Comparison of ENCODE assay signal across 14 cellular contexts in genomic region chr10:75593690-75594556, GRCh38.
DNase-seq lines count a peak whose midpoint lies in the region; ATAC-seq and TF ChIP-seq lines count a peak whose summit lies in the region.
"Had no signal": no experiment of that assay in that cellular context is flagged by ENCODE, and none has a peak within 500 bp of the region (broad histone marks: within the 10 kb centered on the region; RNA-seq: fewer than 3 reads in every experiment).

No MANE protein-coding gene starts in this region.

- POLR2A ChIA-PET in activated CD4-positive, alpha-beta T cell treated with anti-CD3 and anti-CD28 coated beads for 36 hours (lab: Charles Lee), result no interaction called here

- 0 out of 7 replicates have a peak overlapping the region, but pooled peaks of 1 of the 3 experiments have one; percentile 12 for H3K27ac Mint-ChIP-seq in H9
- H3K27ac Mint-ChIP-seq in activated CD4-positive, alpha-beta T cell treated with anti-CD3 and anti-CD28 coated beads for 36 hours, result no peak overlapping the region
- H3K27ac Mint-ChIP-seq: CD4-positive, alpha-beta T cell; HFFc6; natural killer cell had no signal

- H3K79me2 ChIP-seq in DND-41 (ENCODE audit: insufficient read depth, low read length), result no peaks in the 10 kb centered on the region
- H3K79me2 ChIP-seq in H9 (ENCODE audit: insufficient read depth, low read length), result no peaks in the 10 kb centered on the region
- no peaks in the 10 kb centered on the region for H3K79me2 ChIP-seq in mesendoderm (ENCODE audit: control insufficient read depth, insufficient read depth, low read length)

- H4K5ac ChIP-seq in H9 (ENCODE audit: insufficient read length, low read depth, low read length), result no peak overlapping the region
- H4K5ac ChIP-seq in mesendoderm (ENCODE audit: low read length), result no peak overlapping the region

- H3K4me1 ChIP-seq in DND-41 (ENCODE audit: insufficient read depth, low read length) (no peaks in the 10 kb centered on the region), H9 (ENCODE audit: insufficient read depth, low read length) (0 out of 2 replicates have a peak, but pooled peaks cover 2% of the 10 kb centered on the region), mesendoderm (ENCODE audit: control insufficient read depth, low read depth, low read length) (no peaks in the 10 kb centered on the region)

- no peak overlapping the region for H2BK15ac ChIP-seq in H9 (ENCODE audit: low read depth, low read length)
- no peak overlapping the region for H2BK15ac ChIP-seq in mesendoderm (replicated peaks; ENCODE audit: low read depth)

- H2BK120ac ChIP-seq in H9 (ENCODE audit: low read depth, low read length, poor library complexity, severe bottlenecking), result no peak overlapping the region
- no peak overlapping the region for H2BK120ac ChIP-seq in mesendoderm (ENCODE audit: low read depth, low read length)

- CTCF ChIA-PET in activated CD4-positive, alpha-beta T cell treated with anti-CD3 and anti-CD28 coated beads for 36 hours (lab: Charles Lee), result no interaction called here

- H3K9me3 Mint-ChIP-seq in H9, result no peaks in the 10 kb centered on the region; a peak in 1 of 5 replicates
- no peaks in the 10 kb centered on the region for H3K9me3 Mint-ChIP-seq in activated CD4-positive, alpha-beta T cell treated with anti-CD3 and anti-CD28 coated beads for 36 hours (ENCODE audit: low read depth)
- H3K9me3 Mint-ChIP-seq: CD4-positive, alpha-beta T cell; HFFc6; natural killer cell had no signal

- no peak for DNase-seq in DND-41
- DNase-seq in H9, result peak; percentile 75
- no peak for DNase-seq in choroid plexus epithelial cell (ENCODE audit: low read depth)
- peak; percentile 51 for DNase-seq in mesendoderm
- DNase-seq in SW480 (ENCODE audit: low spot score), result no peak
- DNase-seq in caudate nucleus (lab: John Stamatoyannopoulos, UW), result no peak
- DNase-seq in activated CD4-positive, alpha-beta T cell treated with anti-CD3 and anti-CD28 coated beads for 36 hours, result no peak
- DNase-seq: activated naive CD4-positive, alpha-beta T cell treated with Interleukin-2 at 50 U/mL for 16 hours; CD4-positive, alpha-beta T cell; HFFc6; natural killer cell; stimulated activated naive CD4-positive, alpha-beta T cell treated with Interleukin-2 at 50 U/mL for 16 hours; uterus had no signal

- peaks cover 0 to 2% (median 0%) of the 10 kb centered on the region in 3 experiments; a peak in 1 of 7 replicates for H3K36me3 Mint-ChIP-seq in H9 (ENCODE audit: insufficient read depth in 1 of 3, low read depth in 3 of 3)
- no peaks in the 10 kb centered on the region for H3K36me3 Mint-ChIP-seq in activated CD4-positive, alpha-beta T cell treated with anti-CD3 and anti-CD28 coated beads for 36 hours (ENCODE audit: low read depth)
- H3K36me3 Mint-ChIP-seq: natural killer cell had no signal

- no peak overlapping the region for H3K27ac ChIP-seq in DND-41 (ENCODE audit: low read length)
- no peak overlapping the region for H3K27ac ChIP-seq in H9 (ENCODE audit: insufficient read length, low read depth, low read length)
- H3K27ac ChIP-seq in mesendoderm (ENCODE audit: low read depth, low read length), result no peak overlapping the region
- H3K27ac ChIP-seq in caudate nucleus (ENCODE audit: low read depth, low read length), result no peak overlapping the region

- H3K4me2 ChIP-seq in DND-41 (ENCODE audit: insufficient read depth, low read length) (no peak overlapping the region), H9 (ENCODE audit: insufficient read depth, insufficient read length, low read length) (no peak overlapping the region), mesendoderm (ENCODE audit: low read length) (no peak overlapping the region)

- H3K23ac ChIP-seq in H9 (ENCODE audit: insufficient read length, low read depth, low read length) (no peak overlapping the region), mesendoderm (ENCODE audit: low read length) (no peak overlapping the region)

- ATAC-seq in DND-41 (ENCODE audit: insufficient read depth, low read depth), result no peak
- ATAC-seq in GM19452 (IDR thresholded peaks at IDR 0.05; ENCODE audit: unreplicated experiment), result no peak
- ATAC-seq in activated CD4-positive, alpha-beta T cell treated with anti-CD3 and anti-CD28 coated beads for 36 hours, result no peak
- ATAC-seq: natural killer cell had no signal

- no CpG with 5 or more reads among the region's 14 CpGs for WGBS in H9 (ENCODE audit: extremely low coverage, insufficient read length, low lambda C conversion rate)
- no CpG with 5 or more reads among the region's 14 CpGs for WGBS in mesendoderm (ENCODE audit: extremely low coverage, insufficient coverage, low lambda C conversion rate)

- H3K9ac ChIP-seq in DND-41 (ENCODE audit: low read depth, low read length) (no peak overlapping the region), H9 (ENCODE audit: extremely low read depth, insufficient read length, low read length) (no peak overlapping the region), mesendoderm (ENCODE audit: low read length) (no peak overlapping the region)

- H3K9me3 ChIP-seq in DND-41 (ENCODE audit: insufficient read depth, low read length, severe bottlenecking) (no peaks in the 10 kb centered on the region), H9 (ENCODE audit: control insufficient read depth, low read depth, low read length) (no peaks in the 10 kb centered on the region)
- H3K9me3 ChIP-seq: uterus had no signal

- H3K79me1 ChIP-seq in H9 (ENCODE audit: insufficient read depth, low read depth, low read length, poor library complexity, severe bottlenecking) (no peaks in the 10 kb centered on the region), mesendoderm (ENCODE audit: low read length) (no peaks in the 10 kb centered on the region)

- no peak overlapping the region for H2BK20ac ChIP-seq in H9 (ENCODE audit: low read depth, low read length, poor library complexity, severe bottlenecking)

- H3K4me3 ChIP-seq in DND-41 (ENCODE audit: low read depth in 1 of 2, low read length in 2 of 2) (no peak overlapping the region), choroid plexus epithelial cell (ENCODE audit: low read depth, low read length) (no peak overlapping the region), mesendoderm (ENCODE audit: low read length) (no peak overlapping the region)

- no peak overlapping the region for H2AK5ac ChIP-seq in H9 (ENCODE audit: insufficient read length, low read length)
- H2AK5ac ChIP-seq in mesendoderm (ENCODE audit: low read length), result no peak overlapping the region

- peaks cover 31 to 38% of the 10 kb centered on the region in 2 experiments for H3K4me1 Mint-ChIP-seq in H9
- H3K4me1 Mint-ChIP-seq in activated CD4-positive, alpha-beta T cell treated with anti-CD3 and anti-CD28 coated beads for 36 hours, result no peaks in the 10 kb centered on the region

- H3K23me2 ChIP-seq in H9 (ENCODE audit: insufficient read length, low read depth, low read length, poor library complexity, severe bottlenecking), result no peaks in the 10 kb centered on the region

- H2BK5ac ChIP-seq in H9 (ENCODE audit: insufficient read length, low read length), result no peak overlapping the region
- H2BK5ac ChIP-seq in mesendoderm (ENCODE audit: low read length), result no peak overlapping the region

- H3K27me3 ChIP-seq in DND-41 (ENCODE audit: insufficient read depth, low read length, poor library complexity) (no peaks in the 10 kb centered on the region), H9 (ENCODE audit: insufficient read depth, low read length) (peaks cover 11% of the 10 kb centered on the region; the same call in 1 of the 2 replicates), mesendoderm (ENCODE audit: insufficient read depth, low read length, poor library complexity) (no peaks in the 10 kb centered on the region)
- H3K27me3 ChIP-seq: uterus had no signal

- H4K20me1 ChIP-seq in DND-41 (ENCODE audit: insufficient read depth, low read length), result no peaks in the 10 kb centered on the region
- H4K20me1 ChIP-seq in H9 (ENCODE audit: control insufficient read depth, insufficient read depth, insufficient read length), result no peaks in the 10 kb centered on the region

- H3K4ac ChIP-seq in H9 (ENCODE audit: low read depth, low read length), result no peak overlapping the region
- H3K4ac ChIP-seq in mesendoderm (ENCODE audit: low read depth, low read length), result no peak overlapping the region

- H2BK12ac ChIP-seq in H9 (ENCODE audit: insufficient read length, low read depth, low read length), result no peak overlapping the region

- H3T11ph ChIP-seq in H9 (ENCODE audit: low read length), result no peak overlapping the region

- peaks cover 47% of the 10 kb centered on the region for H3K27me3 Mint-ChIP-seq in H9 (ENCODE audit: low read depth)
- H3K27me3 Mint-ChIP-seq in activated CD4-positive, alpha-beta T cell treated with anti-CD3 and anti-CD28 coated beads for 36 hours, result peaks cover 9% of the 10 kb centered on the region

- TF ChIP-seq CTCF in DND-41 (IDR thresholded peaks at IDR 0.05; ENCODE audit: borderline replicate concordance, extremely low read depth, low read length, poor library complexity, severe bottlenecking) (peak; percentile 29), H9 (conservative IDR thresholded peaks at IDR 0.05) (peak; percentile 78), choroid plexus epithelial cell (conservative IDR thresholded peaks at IDR 0.05; ENCODE audit: low read depth, low read length) (peak; percentile 11)

- intact Hi-C loops in activated CD4-positive, alpha-beta T cell treated with anti-CD3 and anti-CD28 coated beads for 36 hours (cut with DNase I, micrococcal nuclease), result no loop called here

- H2AFZ ChIP-seq in DND-41 (ENCODE audit: low read depth, low read length) (no peak overlapping the region), H9 (ENCODE audit: low read length) (no peak overlapping the region)

- no peak overlapping the region for H3K14ac ChIP-seq in H9 (ENCODE audit: insufficient read depth, low read length)

- H3K18ac ChIP-seq in H9 (ENCODE audit: insufficient read length, low read depth, low read length) (no peak overlapping the region), mesendoderm (ENCODE audit: low read length) (no peak overlapping the region)

- H3K36me3 ChIP-seq in DND-41 (ENCODE audit: insufficient read depth, low read length) (no peaks in the 10 kb centered on the region), mesendoderm (ENCODE audit: control insufficient read depth, insufficient read depth, low read length) (no peaks in the 10 kb centered on the region)
- H3K36me3 ChIP-seq: uterus had no signal

- no peak overlapping the region for H4K91ac ChIP-seq in H9 (ENCODE audit: insufficient read length, low read depth, low read length)

- no peak overlapping the region for H4K8ac ChIP-seq in H9 (replicated peaks; ENCODE audit: insufficient read length, low read depth, low read length)
- H4K8ac ChIP-seq in mesendoderm (ENCODE audit: low read depth, low read length), result no peak overlapping the region

- no peak overlapping the region for H3K4me3 Mint-ChIP-seq in H9
- no peak overlapping the region for H3K4me3 Mint-ChIP-seq in activated CD4-positive, alpha-beta T cell treated with anti-CD3 and anti-CD28 coated beads for 36 hours
- H3K4me3 Mint-ChIP-seq: CD4-positive, alpha-beta T cell; HFFc6; natural killer cell had no signal

- no peak overlapping the region for H3K56ac ChIP-seq in H9 (ENCODE audit: insufficient read length, low read depth, low read length)
- no peak overlapping the region for H3K56ac ChIP-seq in mesendoderm (ENCODE audit: low read length)

Comparison
In these comparisons a context has a peak if more than half of its experiments do, and no peak if none do; other contexts are left out.
1. DNase-seq: peak in H9 (single experiment) and mesendoderm (single experiment); none in DND-41 (single experiment), choroid plexus epithelial cell (single experiment), SW480 (single experiment), caudate nucleus (0 of 61) and activated CD4-positive, alpha-beta T cell treated with anti-CD3 and anti-CD28 coated beads for 36 hours (single experiment).
2. CTCF ChIP-seq: peak in every context shown above with its lines; median percentile 78 in H9; 29 in DND-41; 11 in choroid plexus epithelial cell.